In the genomic region with DNA sequence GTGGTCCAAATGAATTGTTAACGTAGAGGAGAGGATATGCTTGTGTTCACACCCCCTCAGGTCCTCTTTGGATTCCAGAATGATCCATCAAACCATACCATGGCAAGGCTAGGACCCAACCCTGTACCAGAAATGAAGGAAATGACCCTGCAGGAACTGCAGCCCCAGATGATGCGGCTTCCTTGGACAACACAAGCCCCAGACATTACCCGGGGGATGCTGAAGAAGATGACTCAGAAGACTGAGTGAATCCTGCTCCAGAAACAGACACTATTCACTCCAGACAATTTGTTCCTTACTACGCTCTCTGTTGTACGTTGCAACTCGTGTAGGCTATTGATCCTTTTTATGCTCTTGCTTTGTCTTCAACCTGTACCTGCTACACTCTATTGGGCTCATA, we compare ENCODE assay signal across 23 cellular contexts. TPM values are rescaled to one million over a fixed set of nuclear protein-coding genes. Genes with fewer than 3 reads are reported as not detected.
A peak's percentile ranks its signal among the peaks of the same experiment; 100 is the strongest.
DNase-seq lines count a peak whose midpoint lies in the region; ATAC-seq, FAIRE-seq and TF ChIP-seq lines count a peak whose summit lies in the region.
"Had no signal": no experiment of that assay in that cellular context is flagged by ENCODE, and none has a peak within 500 bp of the region (broad histone marks: within the 10 kb centered on the region; RNA-seq: fewer than 3 reads in every experiment).

No MANE protein-coding gene starts in this region.

- H3K4me1 Mint-ChIP-seq in astrocyte (ENCODE audit: low read depth, unreplicated experiment), result peaks cover 3% of the 10 kb centered on the region
- H3K4me1 Mint-ChIP-seq: B cell; CD4-positive, CD25-positive, alpha-beta regulatory T cell; GM23338; H9 had no signal

- H4K91ac ChIP-seq in IMR-90 (ENCODE audit: insufficient read depth, low read depth, low read length), result no peak overlapping the region

- H4K8ac ChIP-seq in IMR-90 (ENCODE audit: low read depth in 2 of 2, low read length in 2 of 2), result no peak overlapping the region

- CTCF ChIA-PET in IMR-90 (lab: Yijun Ruan, JAX), result no interaction called here

- POLR2A ChIA-PET in IMR-90 (lab: Charles Lee; ENCODE audit: unreplicated experiment), result no interaction called here

- H3K4me1 ChIP-seq in IMR-90 (ENCODE audit: control insufficient read depth, insufficient read depth, low read length) (no peaks in the 10 kb centered on the region), astrocyte (ENCODE audit: insufficient read depth, low read length) (no peaks in the 10 kb centered on the region)
- H3K4me1 ChIP-seq: BLaER1 had no signal

- TF ChIP-seq RAD21 in IMR-90 (IDR thresholded peaks at IDR 0.05; ENCODE audit: low read length), result no peak

- H3K4me3 Mint-ChIP-seq in astrocyte (ENCODE audit: unreplicated experiment), result no peak overlapping the region
- H3K4me3 Mint-ChIP-seq: B cell; CD4-positive, CD25-positive, alpha-beta regulatory T cell; CD8-positive, alpha-beta T cell; GM23338; H9 had no signal

- 100% methylated on average over 3 of the region's 6 CpGs; no CpG with 5 or more reads in 1 of the 2 experiments for WGBS in IMR-90 (ENCODE audit: extremely low coverage in 2 of 2, insufficient read length in 1 of 2), 2 experiments

- H3K4me2 ChIP-seq in IMR-90 (ENCODE audit: low read depth, low read length), result no peak overlapping the region
- no peak overlapping the region for H3K4me2 ChIP-seq in astrocyte (ENCODE audit: low read length)
- H3K4me2 ChIP-seq: BLaER1, GM23338 had no signal

- H3K18ac ChIP-seq in IMR-90 (ENCODE audit: low read depth, low read length), result no peak overlapping the region

- FAIRE-seq in astrocyte (lab: Jason Lieb, UNC), result no peak
- FAIRE-seq: A204.1, D721Med, G401.6, GM12892 had no signal

- H2BK5ac ChIP-seq in IMR-90 (ENCODE audit: low read depth, low read length, poor library complexity, severe bottlenecking), result no peak overlapping the region

- H3K4ac ChIP-seq in IMR-90 (ENCODE audit: low read depth, low read length), result no peak overlapping the region

- intact Hi-C loops in IMR-90 (cut with micrococcal nuclease), result no loop called here

- no peaks in the 10 kb centered on the region for H3K27me3 ChIP-seq in IMR-90 (ENCODE audit: control insufficient read depth, insufficient read depth, low read length)
- no peaks in the 10 kb centered on the region for H3K27me3 ChIP-seq in astrocyte (ENCODE audit: insufficient read depth, low read length)
- H3K27me3 ChIP-seq: BLaER1 had no signal

- no peak overlapping the region for H2BK120ac ChIP-seq in IMR-90 (ENCODE audit: low read depth, low read length)

- H4K20me1 ChIP-seq in IMR-90 (ENCODE audit: insufficient read depth, low read length), result no peaks in the 10 kb centered on the region
- H4K20me1 ChIP-seq in astrocyte (ENCODE audit: insufficient read depth, low read length), result no peaks in the 10 kb centered on the region
- H4K20me1 ChIP-seq: BLaER1 had no signal

- H3K9me1 ChIP-seq in IMR-90 (ENCODE audit: insufficient read depth, low read length), result no peaks in the 10 kb centered on the region

- H2AK9ac ChIP-seq in IMR-90 (replicated peaks; ENCODE audit: low read depth, low read length, poor library complexity), result no peak overlapping the region

- H3K27me3 Mint-ChIP-seq in astrocyte (ENCODE audit: low read depth, unreplicated experiment), result no peaks in the 10 kb centered on the region
- H3K27me3 Mint-ChIP-seq: B cell; CD4-positive, CD25-positive, alpha-beta regulatory T cell had no signal

- H3K27ac Mint-ChIP-seq in astrocyte (ENCODE audit: unreplicated experiment), result peak overlapping the region; percentile 6
- H3K27ac Mint-ChIP-seq: B cell; CD8-positive, alpha-beta T cell; GM23338 had no signal

- H3K79me2 ChIP-seq in astrocyte (ENCODE audit: insufficient read depth, low read length), result no peaks in the 10 kb centered on the region

- peak overlapping the region; percentile 6; the same call in 1 of the 2 replicates for H2BK20ac ChIP-seq in IMR-90 (ENCODE audit: low read depth, low read length)

- TF ChIP-seq POLR2A in IMR-90 (IDR thresholded peaks at IDR 0.05; ENCODE audit: low read depth, low read length), result no peak

- H3K14ac ChIP-seq in IMR-90 (replicated peaks; ENCODE audit: low read depth, low read length), result no peak overlapping the region

- no TSS peak for BruUV-seq in IMR-90 (replicated peaks; lab: Mats Ljungman, UMichigan)

- H2AK5ac ChIP-seq in IMR-90 (ENCODE audit: low read depth, low read length), result 0 out of 2 replicates have a peak overlapping the region, but pooled peaks have one; percentile 5

- TF ChIP-seq CTCF in IMR-90 (conservative IDR thresholded peaks at IDR 0.05; ENCODE audit: low read depth, low read length) (no peak), astrocyte (IDR thresholded peaks at IDR 0.05; ENCODE audit: insufficient read depth, low read depth, low read length) (no peak), fibroblast of mammary gland (conservative IDR thresholded peaks at IDR 0.05; ENCODE audit: control insufficient read depth, insufficient read depth, low read depth, low read length) (no peak)

- H2AFZ ChIP-seq in IMR-90 (replicated peaks; ENCODE audit: low read length, poor library complexity) (no peak overlapping the region), astrocyte (ENCODE audit: low read depth, low read length) (no peak overlapping the region)
- H2AFZ ChIP-seq: GM23338 had no signal

- H4K5ac ChIP-seq in IMR-90 (ENCODE audit: low read depth, low read length), result no peak overlapping the region

- in situ Hi-C loops in IMR-90 (cut with MboI; ENCODE audit: low sequenced_read_pairs), result no loop called here

- H3K36me3 ChIP-seq in IMR-90 (ENCODE audit: control insufficient read depth, insufficient read depth, low read length) (no peaks in the 10 kb centered on the region), astrocyte (ENCODE audit: insufficient read depth, low read length) (no peaks in the 10 kb centered on the region)
- H3K36me3 ChIP-seq: BLaER1 had no signal

- H3K4me3 ChIP-seq in IMR-90 (ENCODE audit: insufficient read depth, low read depth, low read length) (no peak overlapping the region), astrocyte (ENCODE audit: insufficient read depth, low read depth, low read length) (no peak overlapping the region), fibroblast of mammary gland (ENCODE audit: control insufficient read depth, low read depth, low read length) (no peak overlapping the region)
- H3K4me3 ChIP-seq: BLaER1, GM23338 had no signal

- no peak for ATAC-seq in IMR-90 (ENCODE audit: low read depth)
- ATAC-seq in HG03460 (IDR thresholded peaks at IDR 0.05; ENCODE audit: unreplicated experiment), result no peak
- ATAC-seq: CD8-positive, alpha-beta T cell; GM23338; HCT116 had no signal

- H3K23ac ChIP-seq in IMR-90 (ENCODE audit: low read depth, low read length), result no peak overlapping the region

- no peak overlapping the region for H2BK15ac ChIP-seq in IMR-90 (ENCODE audit: low read depth, low read length)

- no peaks in the 10 kb centered on the region for H3K79me1 ChIP-seq in IMR-90 (ENCODE audit: low read depth in 1 of 2, low read length in 2 of 2)

- H3K9me3 ChIP-seq in IMR-90 (ENCODE audit: control insufficient read depth, insufficient read depth, low read length), result no peaks in the 10 kb centered on the region
- H3K9me3 ChIP-seq in astrocyte (ENCODE audit: insufficient read depth, low read depth, low read length), result no peaks in the 10 kb centered on the region

- peaks cover 16% of the 10 kb centered on the region for H3K9me3 Mint-ChIP-seq in astrocyte (ENCODE audit: unreplicated experiment)

- no peak overlapping the region for H3K56ac ChIP-seq in IMR-90 (ENCODE audit: extremely low read depth, insufficient read depth, low read length)

- H3K9ac ChIP-seq in IMR-90 (ENCODE audit: low read depth, low read length) (no peak overlapping the region), astrocyte (ENCODE audit: low read length) (no peak overlapping the region)
- H3K9ac ChIP-seq: BLaER1 had no signal

- DNase-seq in EL (peak; percentile 13), IMR-90 (peak; percentile 35), astrocyte (ENCODE audit: low read depth) (no peak), fibroblast of mammary gland (ENCODE audit: low read depth) (peak; percentile 57), NCI-H1092 treated with DMSO at 0.1 percent for 48 hours (lab: John Stamatoyannopoulos, UW) (no peak), HPDE6-E6E7 (ENCODE audit: extremely low spot score) (no peak), SHP77 (lab: John Stamatoyannopoulos, UW) (no peak)
- DNase-seq: CD4-positive, CD25-positive, alpha-beta regulatory T cell; CD8-positive, alpha-beta T cell; DMS 273 treated with DMSO at 0.1 percent for 48 hours; DMS79; H9 had no signal

- H3K27ac ChIP-seq in IMR-90 (ENCODE audit: insufficient read depth, low read length) (no peak overlapping the region), astrocyte (ENCODE audit: low read depth, low read length) (no peak overlapping the region)
- H3K27ac ChIP-seq: 22Rv1, BLaER1, C4-2B had no signal

- H3K36me3 Mint-ChIP-seq in astrocyte (ENCODE audit: low read depth, unreplicated experiment), result peaks cover 3% of the 10 kb centered on the region
- H3K36me3 Mint-ChIP-seq: CD4-positive, CD25-positive, alpha-beta regulatory T cell; CD8-positive, alpha-beta T cell had no signal

- dilution Hi-C loops in IMR-90 (cut with HindIII; ENCODE audit: low sequenced_read_pairs, unreplicated experiment), result no loop called here

TF ChIP-seq in IMR-90, 13 proteins besides CTCF, POLR2A, EP300 and RAD21 (continues in another document):
- TF ChIP-seq BHLHE40 (IDR thresholded peaks at IDR 0.05; ENCODE audit: low read depth, low read length), result no peak
- TF ChIP-seq, protein P1, sequence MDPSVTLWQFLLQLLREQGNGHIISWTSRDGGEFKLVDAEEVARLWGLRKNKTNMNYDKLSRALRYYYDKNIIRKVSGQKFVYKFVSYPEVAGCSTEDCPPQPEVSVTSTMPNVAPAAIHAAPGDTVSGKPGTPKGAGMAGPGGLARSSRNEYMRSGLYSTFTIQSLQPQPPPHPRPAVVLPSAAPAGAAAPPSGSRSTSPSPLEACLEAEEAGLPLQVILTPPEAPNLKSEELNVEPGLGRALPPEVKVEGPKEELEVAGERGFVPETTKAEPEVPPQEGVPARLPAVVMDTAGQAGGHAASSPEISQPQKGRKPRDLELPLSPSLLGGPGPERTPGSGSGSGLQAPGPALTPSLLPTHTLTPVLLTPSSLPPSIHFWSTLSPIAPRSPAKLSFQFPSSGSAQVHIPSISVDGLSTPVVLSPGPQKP (IDR thresholded peaks at IDR 0.05; ENCODE audit: borderline replicate concordance, low read depth, low read length), result no peak
- TF ChIP-seq USF2 (IDR thresholded peaks at IDR 0.05; ENCODE audit: low read depth, low read length), result no peak
- TF ChIP-seq RCOR1 (IDR thresholded peaks at IDR 0.05; ENCODE audit: insufficient replicate concordance, low read length), result no peak

RNA-seq across cellular contexts. Expression of gene MTMR2, which starts 15.2 kb away (rescaled TPM):
- total RNA-seq in IMR-90 (2012; rRNA removed) (30.6 and 36.9 TPM in 2 replicates), astrocyte (68.0 and 70.6 TPM in 2 replicates)
- polyA plus RNA-seq in IMR-90 (2012; rRNA removed), result 12.3 and 16.6 TPM in 2 replicates
- polyA plus RNA-seq in IMR-90 (2012; cell fraction: cytosol; rRNA removed), result 9.7 and 12.1 TPM in 2 replicates
- 6.0 and 13.5 TPM in 2 replicates for polyA plus RNA-seq in IMR-90 (2012; cell fraction: nucleus; rRNA removed; ENCODE audit: low replicate concordance)

Comparison
In these comparisons a context has a peak if more than half of its experiments do, and no peak if none do; other contexts are left out.
1. DNase-seq: peak in EL (single experiment), IMR-90 (single experiment) and fibroblast of mammary gland (single experiment); none in astrocyte (single experiment), NCI-H1092 treated with DMSO at 0.1 percent for 48 hours (single experiment), HPDE6-E6E7 (single experiment) and SHP77 (0 of 2).